In the genomic region with DNA sequence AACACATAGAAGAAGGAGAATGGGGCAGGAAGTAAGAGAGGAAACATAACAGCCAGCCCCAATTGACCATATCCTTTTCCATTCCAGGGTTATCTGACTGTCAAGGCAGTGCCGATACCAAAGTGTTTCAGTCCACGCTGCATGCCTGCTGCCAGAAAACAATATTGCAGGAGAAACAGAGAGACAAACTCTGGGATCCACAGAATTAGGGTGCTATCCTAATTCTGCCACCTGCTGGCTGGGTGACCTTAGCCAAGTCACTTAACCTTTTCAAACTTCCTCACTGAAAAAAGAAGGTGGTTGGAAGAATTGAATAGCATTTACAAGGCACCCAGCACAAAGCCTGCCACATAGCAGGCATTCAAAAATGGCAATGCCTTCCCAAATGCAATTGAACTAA, we compare ENCODE assay signal across 11 cellular contexts. TPM values are rescaled to one million over a fixed set of nuclear protein-coding genes. Genes with fewer than 3 reads are reported as not detected.
DNase-seq lines count a peak whose midpoint lies in the region; TF ChIP-seq lines count a peak whose summit lies in the region.
"Had no signal": no experiment of that assay in that cellular context is flagged by ENCODE, and none has a peak within 500 bp of the region (broad histone marks: within the 10 kb centered on the region; RNA-seq: fewer than 3 reads in every experiment).

No MANE protein-coding gene starts in this region.

- no peak overlapping the region for H3K4me2 ChIP-seq in H9 (ENCODE audit: insufficient read depth, insufficient read length, low read length)

- H2AFZ ChIP-seq in H9 (ENCODE audit: low read length), result no peak overlapping the region

- peaks cover 1% of the 10 kb centered on the region for H3K27me3 Mint-ChIP-seq in activated CD4-positive, alpha-beta memory T cell treated with anti-CD3 and anti-CD28 coated beads, Interleukin-2, amount 10 ng/mL, durations not matched to agents 7 days and 5 days
- H3K27me3 Mint-ChIP-seq in H9 (ENCODE audit: low read depth), result no peaks in the 10 kb centered on the region

- peaks cover 82% of the 10 kb centered on the region for H3K4me1 Mint-ChIP-seq in activated CD4-positive, alpha-beta memory T cell treated with anti-CD3 and anti-CD28 coated beads, Interleukin-2, amount 10 ng/mL, durations not matched to agents 7 days and 5 days
- no peaks in the 10 kb centered on the region for H3K4me1 Mint-ChIP-seq in H9

- 65 to 71% (median 68%) methylated on average over 2 of the region's 2 CpGs for WGBS in spleen, 5 donors
- WGBS in H9 (ENCODE audit: extremely low coverage, insufficient read length, low lambda C conversion rate), result no CpG with 5 or more reads among the region's 2 CpGs

- no peaks in the 10 kb centered on the region for H3K27me3 ChIP-seq in spleen (replicated peaks in 1 of 7)
- H3K27me3 ChIP-seq in H9 (ENCODE audit: insufficient read depth, low read length), result no peaks in the 10 kb centered on the region

- H3K79me2 ChIP-seq in H9 (ENCODE audit: insufficient read depth, low read length), result no peaks in the 10 kb centered on the region

- H4K91ac ChIP-seq in H9 (ENCODE audit: insufficient read length, low read depth, low read length), result no peak overlapping the region

- DNase-seq in GM12865 (ENCODE audit: low read depth) (peak; percentile 44), NAMALWA (ENCODE audit: low spot score) (peak; percentile 36), spleen (no peak), NCI-H2227 (lab: John Stamatoyannopoulos, UW; ENCODE audit: unreplicated experiment) (no peak), H9 (no peak), NCI-H1092 treated with DMSO at 0.1 percent for 48 hours (lab: John Stamatoyannopoulos, UW) (no peak)
- DNase-seq in activated CD4-positive, alpha-beta memory T cell treated with anti-CD3 and anti-CD28 coated beads, Interleukin-2, amount 10 ng/mL, durations not matched to agents 7 days and 5 days, result peak; percentile 55
- DNase-seq: cortex of kidney, foreskin melanocyte, NCI-H1694 treated with DMSO at 0.1 percent for 48 hours, occipital lobe had no signal

- H4K20me1 ChIP-seq in H9 (ENCODE audit: control insufficient read depth, insufficient read depth, insufficient read length), result no peaks in the 10 kb centered on the region

- H3K9ac ChIP-seq in H9 (ENCODE audit: extremely low read depth, insufficient read length, low read length), result no peak overlapping the region

- TF ChIP-seq CTCF in GM12865 (IDR thresholded peaks at IDR 0.05; ENCODE audit: insufficient read depth, low read depth, low read length, missing control alignments), result peak; percentile 48
- peak in 7 of 11 experiments; percentile 11 to 38 (median 29) for TF ChIP-seq CTCF in spleen (IDR thresholded peaks at IDR 0.05 in 8 of 11, conservative IDR thresholded peaks at IDR 0.05 in 3 of 11)
- no peak; the same call in 2 of the 3 replicates for TF ChIP-seq CTCF in H9 (conservative IDR thresholded peaks at IDR 0.05)

- H2BK12ac ChIP-seq in H9 (ENCODE audit: insufficient read length, low read depth, low read length), result no peak overlapping the region

- H3K23ac ChIP-seq in H9 (ENCODE audit: insufficient read length, low read depth, low read length), result no peak overlapping the region

- H3K14ac ChIP-seq in H9 (ENCODE audit: insufficient read depth, low read length), result no peak overlapping the region

- H3K4me3 Mint-ChIP-seq in activated CD4-positive, alpha-beta memory T cell treated with anti-CD3 and anti-CD28 coated beads, Interleukin-2, amount 10 ng/mL, durations not matched to agents 7 days and 5 days, result no peak overlapping the region
- no peak overlapping the region for H3K4me3 Mint-ChIP-seq in H9

- CTCF ChIA-PET in activated CD4-positive, alpha-beta memory T cell treated with anti-CD3 and anti-CD28 coated beads, Interleukin-2, amount 10 ng/mL, durations not matched to agents 7 days and 5 days (lab: Charles Lee), result interaction anchor here (0.8 to 6.1 kb wide), 8 partner anchors 10 to 118 kb away, joined by 3 to 76 read pairs (median 4); no protein-coding TSS in a partner anchor

- POLR2A ChIA-PET in activated CD4-positive, alpha-beta memory T cell treated with anti-CD3 and anti-CD28 coated beads, Interleukin-2, amount 10 ng/mL, durations not matched to agents 7 days and 5 days (lab: Charles Lee), result interaction anchor here (0.9 to 2.8 kb wide), 2 partner anchors 9 to 19 kb away, joined by 3 to 10 read pairs; no protein-coding TSS in a partner anchor

- H3K4me1 ChIP-seq in spleen (peaks cover 17 to 57% (median 43%) of the 10 kb centered on the region in 6 donors), H9 (ENCODE audit: insufficient read depth, low read length) (no peaks in the 10 kb centered on the region)

- peaks cover 60% of the 10 kb centered on the region for H3K36me3 Mint-ChIP-seq in activated CD4-positive, alpha-beta memory T cell treated with anti-CD3 and anti-CD28 coated beads, Interleukin-2, amount 10 ng/mL, durations not matched to agents 7 days and 5 days (ENCODE audit: low read depth)
- peaks cover 5 to 34% (median 26%) of the 10 kb centered on the region in 3 experiments; a peak in 6 of 7 replicates for H3K36me3 Mint-ChIP-seq in H9 (ENCODE audit: insufficient read depth in 1 of 3, low read depth in 3 of 3)

- no peaks in the 10 kb centered on the region for H3K79me1 ChIP-seq in H9 (ENCODE audit: insufficient read depth, low read depth, low read length, poor library complexity, severe bottlenecking)

- H3T11ph ChIP-seq in H9 (ENCODE audit: low read length), result no peak overlapping the region

- H4K5ac ChIP-seq in H9 (ENCODE audit: insufficient read length, low read depth, low read length), result no peak overlapping the region

- H3K4me3 ChIP-seq in GM12865 (ENCODE audit: low read depth, low read length) (no peak overlapping the region), spleen (no peak overlapping the region)

- H3K36me3 ChIP-seq in spleen, result peaks cover 0 to 100% (median 43%) of the 10 kb centered on the region in 6 donors

- no peak overlapping the region for H2AK5ac ChIP-seq in H9 (ENCODE audit: insufficient read length, low read length)

- intact Hi-C loops in spleen (cut with DNase I; ENCODE audit: low total_unique reads), result no loop called here

- H3K56ac ChIP-seq in H9 (ENCODE audit: insufficient read length, low read depth, low read length), result no peak overlapping the region

- no peak overlapping the region for H2BK5ac ChIP-seq in H9 (ENCODE audit: insufficient read length, low read length)

- no peak for TF ChIP-seq POLR2A in spleen (IDR thresholded peaks at IDR 0.05)

- no peaks in the 10 kb centered on the region for H3K9me3 Mint-ChIP-seq in activated CD4-positive, alpha-beta memory T cell treated with anti-CD3 and anti-CD28 coated beads, Interleukin-2, amount 10 ng/mL, durations not matched to agents 7 days and 5 days
- H3K9me3 Mint-ChIP-seq in H9, result no peaks in the 10 kb centered on the region

- no peak overlapping the region for H3K18ac ChIP-seq in H9 (ENCODE audit: insufficient read length, low read depth, low read length)

- no peak overlapping the region for H3K4ac ChIP-seq in H9 (ENCODE audit: low read depth, low read length)

- H4K8ac ChIP-seq in H9 (replicated peaks; ENCODE audit: insufficient read length, low read depth, low read length), result no peak overlapping the region

- H2BK15ac ChIP-seq in H9 (ENCODE audit: low read depth, low read length), result no peak overlapping the region

- peak overlapping the region; percentile 28 for H3K27ac Mint-ChIP-seq in activated CD4-positive, alpha-beta memory T cell treated with anti-CD3 and anti-CD28 coated beads, Interleukin-2, amount 10 ng/mL, durations not matched to agents 7 days and 5 days
- H3K27ac Mint-ChIP-seq in H9, result no peak overlapping the region

- no peaks in the 10 kb centered on the region for H3K9me3 ChIP-seq in spleen
- H3K9me3 ChIP-seq in H9 (ENCODE audit: control insufficient read depth, low read depth, low read length), result no peaks in the 10 kb centered on the region

- H3K23me2 ChIP-seq in H9 (ENCODE audit: insufficient read length, low read depth, low read length, poor library complexity, severe bottlenecking), result no peaks in the 10 kb centered on the region

- H2BK20ac ChIP-seq in H9 (ENCODE audit: low read depth, low read length, poor library complexity, severe bottlenecking), result no peak overlapping the region

- H2BK120ac ChIP-seq in H9 (ENCODE audit: low read depth, low read length, poor library complexity, severe bottlenecking), result no peak overlapping the region

- no peak overlapping the region for H3K27ac ChIP-seq in spleen
- no peak overlapping the region for H3K27ac ChIP-seq in H9 (ENCODE audit: insufficient read length, low read depth, low read length)

RNA-seq across cellular contexts. Expression of a gene that starts 32.0 kb away (rescaled TPM):
- 10 to 100 TPM; 50.0 to 51.7 TPM for total RNA-seq in activated CD4-positive, alpha-beta memory T cell treated with anti-CD3 and anti-CD28 coated beads, Interleukin-2, amount 10 ng/mL, durations not matched to agents 7 days and 5 days
- 10 to 100 TPM; 53.2 to 90.0 (median 71.6) TPM for total RNA-seq in spleen
- 10 to 100 TPM; 13.2 to 14.4 (median 13.8) TPM for polyA plus RNA-seq in spleen
- total RNA-seq in H9 (2021), result 51.8 and 55.0 TPM in 2 replicates

RNA-seq across cellular contexts. Expression of a gene that starts 32.0 kb away (rescaled TPM):
- total RNA-seq in activated CD4-positive, alpha-beta memory T cell treated with anti-CD3 and anti-CD28 coated beads, Interleukin-2, amount 10 ng/mL, durations not matched to agents 7 days and 5 days, result 1 to 10 TPM; 9.1 to 9.7 TPM
- total RNA-seq in spleen (10 to 100 TPM; 12.5 to 23.8 (median 16.5) TPM), H9 (2021) (6.6 and 7.7 TPM in 2 replicates)
- under 1 TPM; 0.09 to 0.51 (median 0.12) TPM for polyA plus RNA-seq in spleen

RNA-seq across cellular contexts. Expression of a gene that starts 48.9 kb away (rescaled TPM):
- total RNA-seq in activated CD4-positive, alpha-beta memory T cell treated with anti-CD3 and anti-CD28 coated beads, Interleukin-2, amount 10 ng/mL, durations not matched to agents 7 days and 5 days, result 10 to 100 TPM; 40.9 to 42.6 TPM
- total RNA-seq in spleen, result 100 to 1,000 TPM in 5 of 7 donors, 10 to 100 TPM in 2; 64.8 to 156 (median 119) TPM
- polyA plus RNA-seq in spleen, result 10 to 100 TPM; 37.9 to 46.8 (median 38.1) TPM
- 159 and 166 TPM in 2 replicates for total RNA-seq in H9 (2021)

Comparison
In these comparisons a context has a peak if more than half of its experiments do, and no peak if none do; other contexts are left out.
1. DNase-seq: peak in GM12865 (single experiment), NAMALWA (single experiment) and activated CD4-positive, alpha-beta memory T cell treated with anti-CD3 and anti-CD28 coated beads, Interleukin-2, amount 10 ng/mL, durations not matched to agents 7 days and 5 days (single experiment); none in spleen (single experiment), NCI-H2227 (single experiment), H9 (single experiment) and NCI-H1092 treated with DMSO at 0.1 percent for 48 hours (single experiment).